In genomic region chr2:86358982-86359381, GRCh38 we compare ENCODE assay signal across 1 cellular context.
TF ChIP-seq lines count a peak whose summit lies in the region.

No MANE protein-coding gene starts in this region.

TF ChIP-seq in GM12878, 131 proteins besides CTCF, POLR2A, EP300 and RAD21 (continues in another document):
- TF ChIP-seq, protein P1, sequence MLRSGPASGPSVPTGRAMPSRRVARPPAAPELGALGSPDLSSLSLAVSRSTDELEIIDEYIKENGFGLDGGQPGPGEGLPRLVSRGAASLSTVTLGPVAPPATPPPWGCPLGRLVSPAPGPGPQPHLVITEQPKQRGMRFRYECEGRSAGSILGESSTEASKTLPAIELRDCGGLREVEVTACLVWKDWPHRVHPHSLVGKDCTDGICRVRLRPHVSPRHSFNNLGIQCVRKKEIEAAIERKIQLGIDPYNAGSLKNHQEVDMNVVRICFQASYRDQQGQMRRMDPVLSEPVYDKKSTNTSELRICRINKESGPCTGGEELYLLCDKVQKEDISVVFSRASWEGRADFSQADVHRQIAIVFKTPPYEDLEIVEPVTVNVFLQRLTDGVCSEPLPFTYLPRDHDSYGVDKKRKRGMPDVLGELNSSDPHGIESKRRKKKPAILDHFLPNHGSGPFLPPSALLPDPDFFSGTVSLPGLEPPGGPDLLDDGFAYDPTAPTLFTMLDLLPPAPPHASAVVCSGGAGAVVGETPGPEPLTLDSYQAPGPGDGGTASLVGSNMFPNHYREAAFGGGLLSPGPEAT (IDR thresholded peaks at IDR 0.05; ENCODE audit: low read depth), result 0 out of 2 replicates have a peak, but pooled peaks have one; percentile 34
- TF ChIP-seq RELA (IDR thresholded peaks at IDR 0.05; ENCODE audit: borderline replicate concordance, partially characterized antibody) (no peak), NBN (IDR thresholded peaks at IDR 0.05) (peak; percentile 63), JUNB (IDR thresholded peaks at IDR 0.05) (no peak), SMARCA5 (IDR thresholded peaks at IDR 0.05) (0 out of 2 replicates have a peak, but pooled peaks have one; percentile 33), NR2F1 (conservative IDR thresholded peaks at IDR 0.05) (no peak), TCF3 (IDR thresholded peaks at IDR 0.05; ENCODE audit: borderline replicate concordance, insufficient read depth, low read depth, low read length) (no peak), CBX3 (IDR thresholded peaks at IDR 0.05; ENCODE audit: borderline replicate concordance, low read depth) (no peak), BMI1 (IDR thresholded peaks at IDR 0.05; ENCODE audit: borderline replicate concordance) (no peak), MEF2A (IDR thresholded peaks at IDR 0.05; ENCODE audit: insufficient read depth, low read depth, low read length) (no peak), ASH2L (IDR thresholded peaks at IDR 0.05; ENCODE audit: borderline replicate concordance, low read depth) (no peak), IKZF1 (conservative IDR thresholded peaks at IDR 0.05) (0 out of 2 replicates have a peak, but pooled peaks have one; percentile 35), SPI1 (IDR thresholded peaks at IDR 0.05; ENCODE audit: borderline replicate concordance, insufficient read depth, low read depth, low read length) (peak; percentile 88), SREBF1 (IDR thresholded peaks at IDR 0.05; ENCODE audit: low read length) (no peak), PKNOX1 (IDR thresholded peaks at IDR 0.05) (no peak), MEF2B (IDR thresholded peaks at IDR 0.05; ENCODE audit: partially characterized antibody, poor library complexity, severe bottlenecking) (no peak), IRF5 (IDR thresholded peaks at IDR 0.05; ENCODE audit: borderline replicate concordance) (no peak), USF1 (IDR thresholded peaks at IDR 0.05; ENCODE audit: borderline replicate concordance, extremely low read length, insufficient read depth, low read depth, low read length) (no peak), PML (IDR thresholded peaks at IDR 0.05; ENCODE audit: low read length) (no peak), NFXL1 (IDR thresholded peaks at IDR 0.05; ENCODE audit: borderline replicate concordance) (no peak), SRF (IDR thresholded peaks at IDR 0.05; ENCODE audit: low read depth in 2 of 2, low read length in 2 of 2) (no peak), CREM (IDR thresholded peaks at IDR 0.05; ENCODE audit: low read depth) (peak; percentile 59; the same call in 1 of the 2 replicates)
- TF ChIP-seq, protein P2, sequence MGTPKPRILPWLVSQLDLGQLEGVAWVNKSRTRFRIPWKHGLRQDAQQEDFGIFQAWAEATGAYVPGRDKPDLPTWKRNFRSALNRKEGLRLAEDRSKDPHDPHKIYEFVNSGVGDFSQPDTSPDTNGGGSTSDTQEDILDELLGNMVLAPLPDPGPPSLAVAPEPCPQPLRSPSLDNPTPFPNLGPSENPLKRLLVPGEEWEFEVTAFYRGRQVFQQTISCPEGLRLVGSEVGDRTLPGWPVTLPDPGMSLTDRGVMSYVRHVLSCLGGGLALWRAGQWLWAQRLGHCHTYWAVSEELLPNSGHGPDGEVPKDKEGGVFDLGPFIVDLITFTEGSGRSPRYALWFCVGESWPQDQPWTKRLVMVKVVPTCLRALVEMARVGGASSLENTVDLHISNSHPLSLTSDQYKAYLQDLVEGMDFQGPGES (IDR thresholded peaks at IDR 0.05), result no peak
- TF ChIP-seq, protein P3, sequence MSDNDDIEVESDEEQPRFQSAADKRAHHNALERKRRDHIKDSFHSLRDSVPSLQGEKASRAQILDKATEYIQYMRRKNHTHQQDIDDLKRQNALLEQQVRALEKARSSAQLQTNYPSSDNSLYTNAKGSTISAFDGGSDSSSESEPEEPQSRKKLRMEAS (IDR thresholded peaks at IDR 0.05; ENCODE audit: low read depth, low read length), result no peak
- TF ChIP-seq, protein P4, sequence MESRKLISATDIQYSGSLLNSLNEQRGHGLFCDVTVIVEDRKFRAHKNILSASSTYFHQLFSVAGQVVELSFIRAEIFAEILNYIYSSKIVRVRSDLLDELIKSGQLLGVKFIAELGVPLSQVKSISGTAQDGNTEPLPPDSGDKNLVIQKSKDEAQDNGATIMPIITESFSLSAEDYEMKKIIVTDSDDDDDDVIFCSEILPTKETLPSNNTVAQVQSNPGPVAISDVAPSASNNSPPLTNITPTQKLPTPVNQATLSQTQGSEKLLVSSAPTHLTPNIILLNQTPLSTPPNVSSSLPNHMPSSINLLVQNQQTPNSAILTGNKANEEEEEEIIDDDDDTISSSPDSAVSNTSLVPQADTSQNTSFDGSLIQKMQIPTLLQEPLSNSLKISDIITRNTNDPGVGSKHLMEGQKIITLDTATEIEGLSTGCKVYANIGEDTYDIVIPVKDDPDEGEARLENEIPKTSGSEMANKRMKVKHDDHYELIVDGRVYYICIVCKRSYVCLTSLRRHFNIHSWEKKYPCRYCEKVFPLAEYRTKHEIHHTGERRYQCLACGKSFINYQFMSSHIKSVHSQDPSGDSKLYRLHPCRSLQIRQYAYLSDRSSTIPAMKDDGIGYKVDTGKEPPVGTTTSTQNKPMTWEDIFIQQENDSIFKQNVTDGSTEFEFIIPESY (IDR thresholded peaks at IDR 0.05), result no peak
- TF ChIP-seq, protein P5, sequence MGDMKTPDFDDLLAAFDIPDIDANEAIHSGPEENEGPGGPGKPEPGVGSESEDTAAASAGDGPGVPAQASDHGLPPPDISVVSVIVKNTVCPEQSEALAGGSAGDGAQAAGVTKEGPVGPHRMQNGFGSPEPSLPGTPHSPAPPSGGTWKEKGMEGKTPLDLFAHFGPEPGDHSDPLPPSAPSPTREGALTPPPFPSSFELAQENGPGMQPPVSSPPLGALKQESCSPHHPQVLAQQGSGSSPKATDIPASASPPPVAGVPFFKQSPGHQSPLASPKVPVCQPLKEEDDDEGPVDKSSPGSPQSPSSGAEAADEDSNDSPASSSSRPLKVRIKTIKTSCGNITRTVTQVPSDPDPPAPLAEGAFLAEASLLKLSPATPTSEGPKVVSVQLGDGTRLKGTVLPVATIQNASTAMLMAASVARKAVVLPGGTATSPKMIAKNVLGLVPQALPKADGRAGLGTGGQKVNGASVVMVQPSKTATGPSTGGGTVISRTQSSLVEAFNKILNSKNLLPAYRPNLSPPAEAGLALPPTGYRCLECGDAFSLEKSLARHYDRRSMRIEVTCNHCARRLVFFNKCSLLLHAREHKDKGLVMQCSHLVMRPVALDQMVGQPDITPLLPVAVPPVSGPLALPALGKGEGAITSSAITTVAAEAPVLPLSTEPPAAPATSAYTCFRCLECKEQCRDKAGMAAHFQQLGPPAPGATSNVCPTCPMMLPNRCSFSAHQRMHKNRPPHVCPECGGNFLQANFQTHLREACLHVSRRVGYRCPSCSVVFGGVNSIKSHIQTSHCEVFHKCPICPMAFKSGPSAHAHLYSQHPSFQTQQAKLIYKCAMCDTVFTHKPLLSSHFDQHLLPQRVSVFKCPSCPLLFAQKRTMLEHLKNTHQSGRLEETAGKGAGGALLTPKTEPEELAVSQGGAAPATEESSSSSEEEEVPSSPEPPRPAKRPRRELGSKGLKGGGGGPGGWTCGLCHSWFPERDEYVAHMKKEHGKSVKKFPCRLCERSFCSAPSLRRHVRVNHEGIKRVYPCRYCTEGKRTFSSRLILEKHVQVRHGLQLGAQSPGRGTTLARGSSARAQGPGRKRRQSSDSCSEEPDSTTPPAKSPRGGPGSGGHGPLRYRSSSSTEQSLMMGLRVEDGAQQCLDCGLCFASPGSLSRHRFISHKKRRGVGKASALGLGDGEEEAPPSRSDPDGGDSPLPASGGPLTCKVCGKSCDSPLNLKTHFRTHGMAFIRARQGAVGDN (IDR thresholded peaks at IDR 0.05), result peak; percentile 22; the same call in 1 of the 2 replicates
- TF ChIP-seq, protein P6, sequence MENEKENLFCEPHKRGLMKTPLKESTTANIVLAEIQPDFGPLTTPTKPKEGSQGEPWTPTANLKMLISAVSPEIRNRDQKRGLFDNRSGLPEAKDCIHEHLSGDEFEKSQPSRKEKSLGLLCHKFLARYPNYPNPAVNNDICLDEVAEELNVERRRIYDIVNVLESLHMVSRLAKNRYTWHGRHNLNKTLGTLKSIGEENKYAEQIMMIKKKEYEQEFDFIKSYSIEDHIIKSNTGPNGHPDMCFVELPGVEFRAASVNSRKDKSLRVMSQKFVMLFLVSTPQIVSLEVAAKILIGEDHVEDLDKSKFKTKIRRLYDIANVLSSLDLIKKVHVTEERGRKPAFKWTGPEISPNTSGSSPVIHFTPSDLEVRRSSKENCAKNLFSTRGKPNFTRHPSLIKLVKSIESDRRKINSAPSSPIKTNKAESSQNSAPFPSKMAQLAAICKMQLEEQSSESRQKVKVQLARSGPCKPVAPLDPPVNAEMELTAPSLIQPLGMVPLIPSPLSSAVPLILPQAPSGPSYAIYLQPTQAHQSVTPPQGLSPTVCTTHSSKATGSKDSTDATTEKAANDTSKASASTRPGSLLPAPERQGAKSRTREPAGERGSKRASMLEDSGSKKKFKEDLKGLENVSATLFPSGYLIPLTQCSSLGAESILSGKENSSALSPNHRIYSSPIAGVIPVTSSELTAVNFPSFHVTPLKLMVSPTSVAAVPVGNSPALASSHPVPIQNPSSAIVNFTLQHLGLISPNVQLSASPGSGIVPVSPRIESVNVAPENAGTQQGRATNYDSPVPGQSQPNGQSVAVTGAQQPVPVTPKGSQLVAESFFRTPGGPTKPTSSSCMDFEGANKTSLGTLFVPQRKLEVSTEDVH (IDR thresholded peaks at IDR 0.05; ENCODE audit: low read depth, partially characterized antibody), result no peak
- TF ChIP-seq, protein P7, sequence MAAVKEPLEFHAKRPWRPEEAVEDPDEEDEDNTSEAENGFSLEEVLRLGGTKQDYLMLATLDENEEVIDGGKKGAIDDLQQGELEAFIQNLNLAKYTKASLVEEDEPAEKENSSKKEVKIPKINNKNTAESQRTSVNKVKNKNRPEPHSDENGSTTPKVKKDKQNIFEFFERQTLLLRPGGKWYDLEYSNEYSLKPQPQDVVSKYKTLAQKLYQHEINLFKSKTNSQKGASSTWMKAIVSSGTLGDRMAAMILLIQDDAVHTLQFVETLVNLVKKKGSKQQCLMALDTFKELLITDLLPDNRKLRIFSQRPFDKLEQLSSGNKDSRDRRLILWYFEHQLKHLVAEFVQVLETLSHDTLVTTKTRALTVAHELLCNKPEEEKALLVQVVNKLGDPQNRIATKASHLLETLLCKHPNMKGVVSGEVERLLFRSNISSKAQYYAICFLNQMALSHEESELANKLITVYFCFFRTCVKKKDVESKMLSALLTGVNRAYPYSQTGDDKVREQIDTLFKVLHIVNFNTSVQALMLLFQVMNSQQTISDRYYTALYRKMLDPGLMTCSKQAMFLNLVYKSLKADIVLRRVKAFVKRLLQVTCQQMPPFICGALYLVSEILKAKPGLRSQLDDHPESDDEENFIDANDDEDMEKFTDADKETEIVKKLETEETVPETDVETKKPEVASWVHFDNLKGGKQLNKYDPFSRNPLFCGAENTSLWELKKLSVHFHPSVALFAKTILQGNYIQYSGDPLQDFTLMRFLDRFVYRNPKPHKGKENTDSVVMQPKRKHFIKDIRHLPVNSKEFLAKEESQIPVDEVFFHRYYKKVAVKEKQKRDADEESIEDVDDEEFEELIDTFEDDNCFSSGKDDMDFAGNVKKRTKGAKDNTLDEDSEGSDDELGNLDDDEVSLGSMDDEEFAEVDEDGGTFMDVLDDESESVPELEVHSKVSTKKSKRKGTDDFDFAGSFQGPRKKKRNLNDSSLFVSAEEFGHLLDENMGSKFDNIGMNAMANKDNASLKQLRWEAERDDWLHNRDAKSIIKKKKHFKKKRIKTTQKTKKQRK (IDR thresholded peaks at IDR 0.05; ENCODE audit: low read depth, low read length), result no peak
- TF ChIP-seq, protein P8, sequence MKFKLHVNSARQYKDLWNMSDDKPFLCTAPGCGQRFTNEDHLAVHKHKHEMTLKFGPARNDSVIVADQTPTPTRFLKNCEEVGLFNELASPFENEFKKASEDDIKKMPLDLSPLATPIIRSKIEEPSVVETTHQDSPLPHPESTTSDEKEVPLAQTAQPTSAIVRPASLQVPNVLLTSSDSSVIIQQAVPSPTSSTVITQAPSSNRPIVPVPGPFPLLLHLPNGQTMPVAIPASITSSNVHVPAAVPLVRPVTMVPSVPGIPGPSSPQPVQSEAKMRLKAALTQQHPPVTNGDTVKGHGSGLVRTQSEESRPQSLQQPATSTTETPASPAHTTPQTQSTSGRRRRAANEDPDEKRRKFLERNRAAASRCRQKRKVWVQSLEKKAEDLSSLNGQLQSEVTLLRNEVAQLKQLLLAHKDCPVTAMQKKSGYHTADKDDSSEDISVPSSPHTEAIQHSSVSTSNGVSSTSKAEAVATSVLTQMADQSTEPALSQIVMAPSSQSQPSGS (IDR thresholded peaks at IDR 0.05; ENCODE audit: low read length), result 0 out of 2 replicates have a peak, but pooled peaks have one; percentile 17
